Comparison of ENCODE assay signal across 22 cellular contexts in genomic region chr11:3888210-3888609, GRCh38. TPM values are rescaled to one million over a fixed set of nuclear protein-coding genes. Genes with fewer than 3 reads are reported as not detected.
DNase-seq lines count a peak whose midpoint lies in the region; ATAC-seq and TF ChIP-seq lines count a peak whose summit lies in the region.
"Had no signal": no experiment of that assay in that cellular context is flagged by ENCODE, and none has a peak within 500 bp of the region (broad histone marks: within the 10 kb centered on the region; RNA-seq: fewer than 3 reads in every experiment).

No MANE protein-coding gene starts in this region.

- POLR2A ChIA-PET in CD8-positive, alpha-beta memory T cell (lab: Charles Lee), result no interaction called here
- POLR2A ChIA-PET in naive thymus-derived CD8-positive, alpha-beta T cell (lab: Charles Lee), result interaction anchor here (0.6 to 1.2 kb wide), 3 partner anchors 28 to 48 kb away, joined by 3 to 7 read pairs (median 4); no protein-coding TSS in a partner anchor

- no peaks in the 10 kb centered on the region for H3K27me3 ChIP-seq in BLaER1 treated with 17β-estradiol and CSF1 and Interleukin-3, amounts not matched to agents 10 nM and 100 nM
- no peaks in the 10 kb centered on the region for H3K27me3 ChIP-seq in CD8-positive, alpha-beta memory T cell (ENCODE audit: insufficient read depth, low read length, poor library complexity, severe bottlenecking)
- H3K27me3 ChIP-seq in left ventricle myocardium inferior (ENCODE audit: low read depth), result peaks cover 17% of the 10 kb centered on the region
- H3K27me3 ChIP-seq: MG63, SJSA1 had no signal

- H3K4me1 ChIP-seq in BLaER1 treated with 17β-estradiol and CSF1 and Interleukin-3, amounts not matched to agents 10 nM and 100 nM, result peaks cover 65 to 100% (median 86%) of the 10 kb centered on the region in 10 experiments
- H3K4me1 ChIP-seq in CD8-positive, alpha-beta memory T cell (ENCODE audit: insufficient read depth, low read length), result peaks cover 43% of the 10 kb centered on the region
- H3K4me1 ChIP-seq in left ventricle myocardium inferior, result peaks cover 29% of the 10 kb centered on the region

- peaks cover 61 to 83% (median 82%) of the 10 kb centered on the region in 3 donors for H3K4me1 Mint-ChIP-seq in CD8-positive, alpha-beta memory T cell
- peaks cover 44% of the 10 kb centered on the region for H3K4me1 Mint-ChIP-seq in T-helper 17 cell
- H3K4me1 Mint-ChIP-seq in naive thymus-derived CD8-positive, alpha-beta T cell, result peaks cover 38 to 88% (median 81%) of the 10 kb centered on the region in 4 donors

- no peak for ATAC-seq in T-helper 17 cell
- no peak for ATAC-seq in naive thymus-derived CD8-positive, alpha-beta T cell

- peaks cover 0 to 12% (median 0%) of the 10 kb centered on the region in 11 experiments; a peak in 1 of 22 replicates for H3K36me3 ChIP-seq in BLaER1 treated with 17β-estradiol and CSF1 and Interleukin-3, amounts not matched to agents 10 nM and 100 nM
- no peaks in the 10 kb centered on the region for H3K36me3 ChIP-seq in CD8-positive, alpha-beta memory T cell (ENCODE audit: insufficient read depth, low read length)
- H3K36me3 ChIP-seq in left ventricle myocardium inferior, result no peaks in the 10 kb centered on the region
- H3K36me3 ChIP-seq: MG63, SJSA1 had no signal

- H3K9me3 ChIP-seq in BLaER1 treated with 17β-estradiol and CSF1 and Interleukin-3, amounts not matched to agents 10 nM and 100 nM (replicated peaks in 1 of 11), result peaks cover 0 to 3% (median 0%) of the 10 kb centered on the region in 11 experiments; a peak in 2 of 22 replicates
- no peaks in the 10 kb centered on the region for H3K9me3 ChIP-seq in CD8-positive, alpha-beta memory T cell (ENCODE audit: low read length)
- H3K9me3 ChIP-seq in T-helper 17 cell (ENCODE audit: control insufficient read depth, low read length, poor library complexity, severe bottlenecking) (no peaks in the 10 kb centered on the region), left ventricle myocardium inferior (replicated peaks) (no peaks in the 10 kb centered on the region)
- H3K9me3 ChIP-seq: MG63, SJSA1 had no signal

- H3K4me3 Mint-ChIP-seq in CD8-positive, alpha-beta memory T cell, result no peak overlapping the region
- no peak overlapping the region for H3K4me3 Mint-ChIP-seq in T-helper 17 cell
- H3K4me3 Mint-ChIP-seq in naive thymus-derived CD8-positive, alpha-beta T cell, result peak overlapping the region in 1 of 10 donors; percentile 17
- H3K4me3 Mint-ChIP-seq: T-helper 1 cell treated with Interleukin-12 subunit alpha and Interleukin-12 subunit beta and Interleukin-4 antibody, amounts not matched to agents 30 μg/mL and 1 μg/mL, for 36 hours had no signal

- no peak for DNase-seq in CD8-positive, alpha-beta memory T cell
- DNase-seq in T-helper 17 cell, result no peak
- DNase-seq in naive thymus-derived CD8-positive, alpha-beta T cell, result no peak
- DNase-seq in left ventricle myocardium inferior, result no peak
- DNase-seq in RKO (ENCODE audit: low spot score), result no peak
- DNase-seq in NCI-H82 (lab: John Stamatoyannopoulos, UW), result no peak
- no peak for DNase-seq in stimulated activated naive CD4-positive, alpha-beta T cell treated with Interleukin-2 at 50 U/mL for 16 hours (lab: John Stamatoyannopoulos, UW)
- DNase-seq: ACHN; Calu3; CD4-positive, alpha-beta memory T cell; EL; H7; Kasumi-1; MG63; NCI-H1417; NCI-H187; NCI-H2107; NCI-H510A; NCI-H748 treated with DMSO at 0.1 percent for 48 hours had no signal

- no peak overlapping the region for H3K4me3 ChIP-seq in BLaER1 treated with 17β-estradiol and CSF1 and Interleukin-3, amounts not matched to agents 10 nM and 100 nM
- H3K4me3 ChIP-seq in CD8-positive, alpha-beta memory T cell (ENCODE audit: low read length), result no peak overlapping the region
- no peak overlapping the region for H3K4me3 ChIP-seq in left ventricle myocardium inferior
- H3K4me3 ChIP-seq: MG63, SJSA1 had no signal

- intact Hi-C loops in left ventricle myocardium inferior (cut with micrococcal nuclease), result no loop called here

- no peak for TF ChIP-seq CTCF in left ventricle myocardium inferior (IDR thresholded peaks at IDR 0.05; ENCODE audit: borderline replicate concordance)

- H3K36me3 Mint-ChIP-seq in CD8-positive, alpha-beta memory T cell, result peaks cover 0 to 16% (median 14%) of the 10 kb centered on the region in 3 donors
- H3K36me3 Mint-ChIP-seq in T-helper 17 cell (ENCODE audit: low read depth), result no peaks in the 10 kb centered on the region
- peaks cover 3 to 13% (median 5%) of the 10 kb centered on the region in 3 donors for H3K36me3 Mint-ChIP-seq in naive thymus-derived CD8-positive, alpha-beta T cell

- no peak overlapping the region for H3K9ac ChIP-seq in BLaER1 treated with 17β-estradiol and CSF1 and Interleukin-3, amounts not matched to agents 10 nM and 100 nM

- H3K4me2 ChIP-seq in BLaER1 treated with 17β-estradiol and CSF1 and Interleukin-3, amounts not matched to agents 10 nM and 100 nM, result peak overlapping the region in 10 of 11 experiments; percentile 7 to 82 (median 48); a peak in 20 of 22 replicates

- no peak overlapping the region for H3K27ac ChIP-seq in BLaER1 treated with 17β-estradiol and CSF1 and Interleukin-3, amounts not matched to agents 10 nM and 100 nM
- H3K27ac ChIP-seq in CD8-positive, alpha-beta memory T cell (ENCODE audit: low read depth, low read length), result no peak overlapping the region
- H3K27ac ChIP-seq in left ventricle myocardium inferior (replicated peaks), result no peak overlapping the region
- H3K27ac ChIP-seq: SJSA1 had no signal

- H3K9me3 Mint-ChIP-seq in CD8-positive, alpha-beta memory T cell, result no peaks in the 10 kb centered on the region
- H3K9me3 Mint-ChIP-seq in naive thymus-derived CD8-positive, alpha-beta T cell, result no peaks in the 10 kb centered on the region
- H3K9me3 Mint-ChIP-seq: CD4-positive, alpha-beta memory T cell; T-helper 1 cell treated with Interleukin-12 subunit alpha and Interleukin-12 subunit beta and Interleukin-4 antibody, amounts not matched to agents 30 μg/mL and 1 μg/mL, for 36 hours had no signal

- no peaks in the 10 kb centered on the region for H3K27me3 Mint-ChIP-seq in CD8-positive, alpha-beta memory T cell
- H3K27me3 Mint-ChIP-seq in T-helper 17 cell, result no peaks in the 10 kb centered on the region
- no peaks in the 10 kb centered on the region for H3K27me3 Mint-ChIP-seq in naive thymus-derived CD8-positive, alpha-beta T cell
- H3K27me3 Mint-ChIP-seq: CD4-positive, alpha-beta memory T cell had no signal

- CTCF ChIA-PET in CD8-positive, alpha-beta memory T cell (lab: Charles Lee), result interaction anchor here (0.8 to 3.2 kb wide), 3 partner anchors 33 to 63 kb away, joined by 3 to 10 read pairs (median 4); partner anchors contain the start of gene STIM1

- H4K20me1 ChIP-seq in BLaER1 treated with 17β-estradiol and CSF1 and Interleukin-3, amounts not matched to agents 10 nM and 100 nM, result peaks cover 0 to 30% (median 0%) of the 10 kb centered on the region in 11 experiments; a peak in 6 of 22 replicates

- peak overlapping the region in 5 of 8 donors; percentile 4 to 66 (median 23) for H3K27ac Mint-ChIP-seq in CD8-positive, alpha-beta memory T cell
- H3K27ac Mint-ChIP-seq in T-helper 17 cell, result peak overlapping the region; percentile 83
- peak overlapping the region in 6 of 10 donors; percentile 20 to 66 (median 50) for H3K27ac Mint-ChIP-seq in naive thymus-derived CD8-positive, alpha-beta T cell

RNA-seq across cellular contexts. Expression of gene STIM1, which starts 32.7 kb away (rescaled TPM):
- total RNA-seq in CD8-positive, alpha-beta memory T cell, result 10 to 100 TPM; 45.6 to 46.0 TPM
- 43.8 TPM for polyA plus RNA-seq in CD8-positive, alpha-beta memory T cell
- total RNA-seq in T-helper 17 cell (100 to 1,000 TPM; 115 to 125 TPM), left ventricle myocardium inferior (32.0 TPM)
- total RNA-seq in naive thymus-derived CD8-positive, alpha-beta T cell, result 100 to 1,000 TPM in 1 of 2 experiments, 10 to 100 TPM in 1; 98.7 to 101 TPM
- polyA plus RNA-seq in naive thymus-derived CD8-positive, alpha-beta T cell, result 10 to 100 TPM; 33.4 to 39.0 (median 38.9) TPM

RNA-seq across cellular contexts. Expression of gene RHOG, which starts 47.5 kb away (rescaled TPM):
- total RNA-seq in CD8-positive, alpha-beta memory T cell, result 100 to 1,000 TPM; 170 to 175 TPM
- 229 TPM for polyA plus RNA-seq in CD8-positive, alpha-beta memory T cell
- total RNA-seq in T-helper 17 cell (100 to 1,000 TPM; 114 to 123 TPM), left ventricle myocardium inferior (23.1 TPM)
- total RNA-seq in naive thymus-derived CD8-positive, alpha-beta T cell, result 10 to 100 TPM; 78.4 to 79.3 TPM
- polyA plus RNA-seq in naive thymus-derived CD8-positive, alpha-beta T cell, result 100 to 1,000 TPM; 125 to 175 (median 144) TPM

Comparison
In these comparisons a context has a peak if more than half of its experiments do, and no peak if none do; other contexts are left out.
1. H3K27ac Mint-ChIP-seq: peak in every context shown above with its lines; median percentile 83 in T-helper 17 cell; 50 in naive thymus-derived CD8-positive, alpha-beta T cell; 23 in CD8-positive, alpha-beta memory T cell.